1 cellular context compared by ENCODE assay signal in the genomic region with DNA sequence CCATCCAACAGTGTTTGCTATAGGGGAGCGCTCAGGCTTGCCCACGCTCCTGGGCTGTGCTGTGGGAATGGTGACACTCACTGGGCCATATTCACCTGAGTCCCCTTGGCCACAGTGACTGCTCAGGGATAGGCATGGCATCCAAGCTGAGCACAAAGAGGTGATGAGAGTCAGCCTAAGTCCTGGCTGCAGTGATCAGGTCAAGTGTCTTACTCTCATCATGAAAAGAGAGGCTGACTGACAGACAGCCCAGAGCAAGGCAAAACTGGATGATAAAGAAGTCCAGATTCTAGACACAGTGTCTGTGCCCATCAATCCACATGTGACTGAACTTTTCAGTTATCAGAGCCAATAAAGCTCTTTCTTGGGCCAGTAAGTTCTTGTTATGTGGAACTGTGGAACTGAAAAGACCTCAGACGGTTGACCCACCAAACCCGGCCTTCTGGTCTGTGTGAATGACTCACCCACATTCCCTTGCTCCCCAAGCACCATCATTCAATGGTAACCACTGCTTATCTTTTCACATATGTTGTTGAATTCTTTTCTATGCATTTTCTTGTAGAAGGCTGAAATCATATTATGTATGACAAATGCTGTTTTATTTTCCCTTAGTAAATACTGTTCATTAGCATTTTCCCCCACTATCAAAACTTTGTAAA.
A peak's percentile ranks its signal among the peaks of the same experiment; 100 is the strongest.
TF ChIP-seq lines count a peak whose summit lies in the region.

No MANE protein-coding gene starts in this region.

TF ChIP-seq in K562, 482 proteins besides CTCF, POLR2A, EP300 and RAD21 (continued from another document and continues in another):
- TF ChIP-seq, protein P1, sequence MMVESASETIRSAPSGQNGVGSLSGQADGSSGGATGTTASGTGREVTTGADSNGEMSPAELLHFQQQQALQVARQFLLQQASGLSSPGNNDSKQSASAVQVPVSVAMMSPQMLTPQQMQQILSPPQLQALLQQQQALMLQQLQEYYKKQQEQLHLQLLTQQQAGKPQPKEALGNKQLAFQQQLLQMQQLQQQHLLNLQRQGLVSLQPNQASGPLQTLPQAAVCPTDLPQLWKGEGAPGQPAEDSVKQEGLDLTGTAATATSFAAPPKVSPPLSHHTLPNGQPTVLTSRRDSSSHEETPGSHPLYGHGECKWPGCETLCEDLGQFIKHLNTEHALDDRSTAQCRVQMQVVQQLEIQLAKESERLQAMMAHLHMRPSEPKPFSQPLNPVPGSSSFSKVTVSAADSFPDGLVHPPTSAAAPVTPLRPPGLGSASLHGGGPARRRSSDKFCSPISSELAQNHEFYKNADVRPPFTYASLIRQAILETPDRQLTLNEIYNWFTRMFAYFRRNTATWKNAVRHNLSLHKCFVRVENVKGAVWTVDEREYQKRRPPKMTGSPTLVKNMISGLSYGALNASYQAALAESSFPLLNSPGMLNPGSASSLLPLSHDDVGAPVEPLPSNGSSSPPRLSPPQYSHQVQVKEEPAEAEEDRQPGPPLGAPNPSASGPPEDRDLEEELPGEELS (CRISPR knock-in tag; IDR thresholded peaks at IDR 0.05; ENCODE audit: borderline replicate concordance) = peak; percentile 73; the same call in 1 of the 2 replicates
- TF ChIP-seq FOXJ3 (CRISPR knock-in tag; IDR thresholded peaks at IDR 0.05) = no peak
- TF ChIP-seq, protein P2, sequence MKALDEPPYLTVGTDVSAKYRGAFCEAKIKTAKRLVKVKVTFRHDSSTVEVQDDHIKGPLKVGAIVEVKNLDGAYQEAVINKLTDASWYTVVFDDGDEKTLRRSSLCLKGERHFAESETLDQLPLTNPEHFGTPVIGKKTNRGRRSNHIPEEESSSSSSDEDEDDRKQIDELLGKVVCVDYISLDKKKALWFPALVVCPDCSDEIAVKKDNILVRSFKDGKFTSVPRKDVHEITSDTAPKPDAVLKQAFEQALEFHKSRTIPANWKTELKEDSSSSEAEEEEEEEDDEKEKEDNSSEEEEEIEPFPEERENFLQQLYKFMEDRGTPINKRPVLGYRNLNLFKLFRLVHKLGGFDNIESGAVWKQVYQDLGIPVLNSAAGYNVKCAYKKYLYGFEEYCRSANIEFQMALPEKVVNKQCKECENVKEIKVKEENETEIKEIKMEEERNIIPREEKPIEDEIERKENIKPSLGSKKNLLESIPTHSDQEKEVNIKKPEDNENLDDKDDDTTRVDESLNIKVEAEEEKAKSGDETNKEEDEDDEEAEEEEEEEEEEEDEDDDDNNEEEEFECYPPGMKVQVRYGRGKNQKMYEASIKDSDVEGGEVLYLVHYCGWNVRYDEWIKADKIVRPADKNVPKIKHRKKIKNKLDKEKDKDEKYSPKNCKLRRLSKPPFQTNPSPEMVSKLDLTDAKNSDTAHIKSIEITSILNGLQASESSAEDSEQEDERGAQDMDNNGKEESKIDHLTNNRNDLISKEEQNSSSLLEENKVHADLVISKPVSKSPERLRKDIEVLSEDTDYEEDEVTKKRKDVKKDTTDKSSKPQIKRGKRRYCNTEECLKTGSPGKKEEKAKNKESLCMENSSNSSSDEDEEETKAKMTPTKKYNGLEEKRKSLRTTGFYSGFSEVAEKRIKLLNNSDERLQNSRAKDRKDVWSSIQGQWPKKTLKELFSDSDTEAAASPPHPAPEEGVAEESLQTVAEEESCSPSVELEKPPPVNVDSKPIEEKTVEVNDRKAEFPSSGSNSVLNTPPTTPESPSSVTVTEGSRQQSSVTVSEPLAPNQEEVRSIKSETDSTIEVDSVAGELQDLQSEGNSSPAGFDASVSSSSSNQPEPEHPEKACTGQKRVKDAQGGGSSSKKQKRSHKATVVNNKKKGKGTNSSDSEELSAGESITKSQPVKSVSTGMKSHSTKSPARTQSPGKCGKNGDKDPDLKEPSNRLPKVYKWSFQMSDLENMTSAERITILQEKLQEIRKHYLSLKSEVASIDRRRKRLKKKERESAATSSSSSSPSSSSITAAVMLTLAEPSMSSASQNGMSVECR (CRISPR knock-in tag; IDR thresholded peaks at IDR 0.05) = no peak; the same call in 1 of the 2 replicates
- TF ChIP-seq RBM34 (IDR thresholded peaks at IDR 0.05; ENCODE audit: borderline replicate concordance, insufficient read depth, low read length) = no peak
- 0 out of 2 replicates have a peak, but pooled peaks have one; percentile 12 for TF ChIP-seq ZNF3 (CRISPR knock-in tag; IDR thresholded peaks at IDR 0.05)
- no peak for TF ChIP-seq FOXJ2 (tag; IDR thresholded peaks at IDR 0.05)
- TF ChIP-seq TSC22D4 (tag; IDR thresholded peaks at IDR 0.05) = no peak
- no peak for TF ChIP-seq ZNF766 (CRISPR knock-in tag; conservative IDR thresholded peaks at IDR 0.05)
- TF ChIP-seq, protein P3, sequence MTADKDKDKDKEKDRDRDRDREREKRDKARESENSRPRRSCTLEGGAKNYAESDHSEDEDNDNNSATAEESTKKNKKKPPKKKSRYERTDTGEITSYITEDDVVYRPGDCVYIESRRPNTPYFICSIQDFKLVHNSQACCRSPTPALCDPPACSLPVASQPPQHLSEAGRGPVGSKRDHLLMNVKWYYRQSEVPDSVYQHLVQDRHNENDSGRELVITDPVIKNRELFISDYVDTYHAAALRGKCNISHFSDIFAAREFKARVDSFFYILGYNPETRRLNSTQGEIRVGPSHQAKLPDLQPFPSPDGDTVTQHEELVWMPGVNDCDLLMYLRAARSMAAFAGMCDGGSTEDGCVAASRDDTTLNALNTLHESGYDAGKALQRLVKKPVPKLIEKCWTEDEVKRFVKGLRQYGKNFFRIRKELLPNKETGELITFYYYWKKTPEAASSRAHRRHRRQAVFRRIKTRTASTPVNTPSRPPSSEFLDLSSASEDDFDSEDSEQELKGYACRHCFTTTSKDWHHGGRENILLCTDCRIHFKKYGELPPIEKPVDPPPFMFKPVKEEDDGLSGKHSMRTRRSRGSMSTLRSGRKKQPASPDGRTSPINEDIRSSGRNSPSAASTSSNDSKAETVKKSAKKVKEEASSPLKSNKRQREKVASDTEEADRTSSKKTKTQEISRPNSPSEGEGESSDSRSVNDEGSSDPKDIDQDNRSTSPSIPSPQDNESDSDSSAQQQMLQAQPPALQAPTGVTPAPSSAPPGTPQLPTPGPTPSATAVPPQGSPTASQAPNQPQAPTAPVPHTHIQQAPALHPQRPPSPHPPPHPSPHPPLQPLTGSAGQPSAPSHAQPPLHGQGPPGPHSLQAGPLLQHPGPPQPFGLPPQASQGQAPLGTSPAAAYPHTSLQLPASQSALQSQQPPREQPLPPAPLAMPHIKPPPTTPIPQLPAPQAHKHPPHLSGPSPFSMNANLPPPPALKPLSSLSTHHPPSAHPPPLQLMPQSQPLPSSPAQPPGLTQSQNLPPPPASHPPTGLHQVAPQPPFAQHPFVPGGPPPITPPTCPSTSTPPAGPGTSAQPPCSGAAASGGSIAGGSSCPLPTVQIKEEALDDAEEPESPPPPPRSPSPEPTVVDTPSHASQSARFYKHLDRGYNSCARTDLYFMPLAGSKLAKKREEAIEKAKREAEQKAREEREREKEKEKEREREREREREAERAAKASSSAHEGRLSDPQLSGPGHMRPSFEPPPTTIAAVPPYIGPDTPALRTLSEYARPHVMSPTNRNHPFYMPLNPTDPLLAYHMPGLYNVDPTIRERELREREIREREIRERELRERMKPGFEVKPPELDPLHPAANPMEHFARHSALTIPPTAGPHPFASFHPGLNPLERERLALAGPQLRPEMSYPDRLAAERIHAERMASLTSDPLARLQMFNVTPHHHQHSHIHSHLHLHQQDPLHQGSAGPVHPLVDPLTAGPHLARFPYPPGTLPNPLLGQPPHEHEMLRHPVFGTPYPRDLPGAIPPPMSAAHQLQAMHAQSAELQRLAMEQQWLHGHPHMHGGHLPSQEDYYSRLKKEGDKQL (CRISPR knock-in tag; IDR thresholded peaks at IDR 0.05; ENCODE audit: borderline replicate concordance) = no peak
- no peak for TF ChIP-seq PPARD (CRISPR knock-in tag; IDR thresholded peaks at IDR 0.05)
- no peak for TF ChIP-seq NELFE (IDR thresholded peaks at IDR 0.05; ENCODE audit: insufficient read depth, insufficient read length)
- TF ChIP-seq, protein P4, sequence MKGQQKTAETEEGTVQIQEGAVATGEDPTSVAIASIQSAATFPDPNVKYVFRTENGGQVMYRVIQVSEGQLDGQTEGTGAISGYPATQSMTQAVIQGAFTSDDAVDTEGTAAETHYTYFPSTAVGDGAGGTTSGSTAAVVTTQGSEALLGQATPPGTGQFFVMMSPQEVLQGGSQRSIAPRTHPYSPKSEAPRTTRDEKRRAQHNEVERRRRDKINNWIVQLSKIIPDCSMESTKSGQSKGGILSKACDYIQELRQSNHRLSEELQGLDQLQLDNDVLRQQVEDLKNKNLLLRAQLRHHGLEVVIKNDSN (CRISPR knock-in tag; IDR thresholded peaks at IDR 0.05) = peak; percentile 54; the same call in 1 of the 2 replicates
- TF ChIP-seq NFXL1 (CRISPR knock-in tag; IDR thresholded peaks at IDR 0.05) = no peak
- TF ChIP-seq ZBTB33 (CRISPR knock-in tag; IDR thresholded peaks at IDR 0.05) = peak; percentile 87; the same call in 1 of the 2 replicates
- no peak for TF ChIP-seq ZNF561 (CRISPR knock-in tag; conservative IDR thresholded peaks at IDR 0.05)
- peak; percentile 97 for TF ChIP-seq JUND (IDR thresholded peaks at IDR 0.05; ENCODE audit: borderline replicate concordance, low read depth, low read length)
- no peak for TF ChIP-seq JUND (tag; IDR thresholded peaks at IDR 0.05; ENCODE audit: borderline replicate concordance, low read depth, low read length)
- no peak for TF ChIP-seq ZNF644 (tag; IDR thresholded peaks at IDR 0.05; ENCODE audit: low read depth)
- no peak for TF ChIP-seq KLF6 (CRISPR knock-in tag; IDR thresholded peaks at IDR 0.05; ENCODE audit: borderline replicate concordance)
- TF ChIP-seq RREB1 (CRISPR knock-in tag; IDR thresholded peaks at IDR 0.05) = no peak
- TF ChIP-seq SMARCA4 (IDR thresholded peaks at IDR 0.05) = no peak
- TF ChIP-seq PURB (CRISPR knock-in tag; IDR thresholded peaks at IDR 0.05; ENCODE audit: low read depth) = no peak
- TF ChIP-seq BRD9 (IDR thresholded peaks at IDR 0.05; ENCODE audit: low read depth, partially characterized antibody) = no peak
- TF ChIP-seq ZNF277 (CRISPR knock-in tag; IDR thresholded peaks at IDR 0.05; ENCODE audit: borderline replicate concordance) = no peak
- TF ChIP-seq TGIF2 (CRISPR knock-in tag; IDR thresholded peaks at IDR 0.05) = no peak
- TF ChIP-seq TEAD1 (CRISPR knock-in tag; IDR thresholded peaks at IDR 0.05) = peak in 1 of 2 experiments; percentile 86; a peak in 1 of 4 replicates
- no peak for TF ChIP-seq DNMT1 (IDR thresholded peaks at IDR 0.05)
- no peak for TF ChIP-seq SIN3A (IDR thresholded peaks at IDR 0.05; ENCODE audit: borderline replicate concordance in 2 of 2, control insufficient read depth in 1 of 2, low read depth in 2 of 2, low read length in 2 of 2)
- no peak for TF ChIP-seq BCL6 (CRISPR knock-in tag; IDR thresholded peaks at IDR 0.05)
